ENCODE assay signal across 8 cellular contexts in genomic region chr4:138981930-138982390, GRCh38. TPM values are rescaled to one million over a fixed set of nuclear protein-coding genes. Genes with fewer than 3 reads are reported as not detected.
DNase-seq lines count a peak whose midpoint lies in the region; ATAC-seq and TF ChIP-seq lines count a peak whose summit lies in the region.

No MANE protein-coding gene starts in this region.

- no peak overlapping the region for H3K9ac ChIP-seq in rectal smooth muscle tissue (ENCODE audit: low read length)

- no peak overlapping the region for H3K4me3 ChIP-seq in rectal smooth muscle tissue (ENCODE audit: low read length)

- POLR2A ChIA-PET in T-cell (lab: Charles Lee) = no interaction called here

- H3K27me3 Mint-ChIP-seq in T-cell = no peaks in the 10 kb centered on the region
- no peaks in the 10 kb centered on the region for H3K27me3 Mint-ChIP-seq in activated T-cell treated with anti-CD3 and anti-CD28 coated beads, Interleukin-2, amount 50 U/mL, for 4 hours (ENCODE audit: low read depth)
- H3K27me3 Mint-ChIP-seq in activated T-cell treated with anti-CD3 and anti-CD28 coated beads, Interleukin-2, amount 50 U/mL, for 72 hours (ENCODE audit: low read depth) = no peaks in the 10 kb centered on the region

- H3K4me1 Mint-ChIP-seq in T-cell = peaks cover 0 to 3% (median 0%) of the 10 kb centered on the region in 3 donors
- H3K4me1 Mint-ChIP-seq in activated T-cell treated with anti-CD3 and anti-CD28 coated beads, Interleukin-2, amount 50 U/mL, for 4 hours (ENCODE audit: low read depth) = peaks cover 2% of the 10 kb centered on the region
- H3K4me1 Mint-ChIP-seq in activated T-cell treated with anti-CD3 and anti-CD28 coated beads, Interleukin-2, amount 50 U/mL, for 72 hours (ENCODE audit: low read depth) = no peaks in the 10 kb centered on the region

- H3K36me3 ChIP-seq in rectal smooth muscle tissue (ENCODE audit: control insufficient read depth, insufficient read depth, low read length) = no peaks in the 10 kb centered on the region

- H3K4me1 ChIP-seq in foreskin keratinocyte (peaks cover 8% of the 10 kb centered on the region), rectal smooth muscle tissue (ENCODE audit: control insufficient read depth, insufficient read depth, low read length) (no peaks in the 10 kb centered on the region)

- H3K27ac ChIP-seq in foreskin keratinocyte (no peak overlapping the region), rectal smooth muscle tissue (ENCODE audit: low read depth, low read length) (peak overlapping the region; percentile 24)

- ATAC-seq in foreskin keratinocyte (peak; percentile 30), HG02610 (IDR thresholded peaks at IDR 0.05; ENCODE audit: unreplicated experiment) (no peak), T-cell (replicated peaks in 1 of 4) (no peak)
- ATAC-seq in activated T-cell treated with anti-CD3 and anti-CD28 coated beads, Interleukin-2, amount 50 U/mL, for 4 hours = no peak
- no peak for ATAC-seq in activated T-cell treated with anti-CD3 and anti-CD28 coated beads, Interleukin-2, amount 50 U/mL, for 72 hours (replicated peaks in 1 of 2)

- H3K9me3 Mint-ChIP-seq in T-cell = no peaks in the 10 kb centered on the region
- no peaks in the 10 kb centered on the region for H3K9me3 Mint-ChIP-seq in activated T-cell treated with anti-CD3 and anti-CD28 coated beads, Interleukin-2, amount 50 U/mL, for 4 hours
- no peaks in the 10 kb centered on the region for H3K9me3 Mint-ChIP-seq in activated T-cell treated with anti-CD3 and anti-CD28 coated beads, Interleukin-2, amount 50 U/mL, for 72 hours

- CTCF ChIA-PET in T-cell (lab: Charles Lee) = no interaction called here

- no peaks in the 10 kb centered on the region for H3K27me3 ChIP-seq in foreskin keratinocyte
- H3K27me3 ChIP-seq in rectal smooth muscle tissue (ENCODE audit: control insufficient read depth, insufficient read depth, low read length) = no peaks in the 10 kb centered on the region

- TF ChIP-seq CTCF in foreskin keratinocyte (conservative IDR thresholded peaks at IDR 0.05) = peak; percentile 25

- no peaks in the 10 kb centered on the region for H3K36me3 Mint-ChIP-seq in T-cell
- no peaks in the 10 kb centered on the region for H3K36me3 Mint-ChIP-seq in activated T-cell treated with anti-CD3 and anti-CD28 coated beads, Interleukin-2, amount 50 U/mL, for 4 hours (ENCODE audit: insufficient read depth)
- no peaks in the 10 kb centered on the region for H3K36me3 Mint-ChIP-seq in activated T-cell treated with anti-CD3 and anti-CD28 coated beads, Interleukin-2, amount 50 U/mL, for 72 hours (ENCODE audit: insufficient read depth in 2 of 2)

- H3K27ac Mint-ChIP-seq in T-cell = no peak overlapping the region
- H3K27ac Mint-ChIP-seq in activated T-cell treated with anti-CD3 and anti-CD28 coated beads, Interleukin-2, amount 50 U/mL, for 72 hours = no peak overlapping the region

- DNase-seq in ELR (ENCODE audit: low read depth) (peak; percentile 14), RKO (ENCODE audit: low spot score) (peak; percentile 24), foreskin keratinocyte (peak in 1 of 2 donors; percentile 42), T-cell (no peak)
- DNase-seq in activated T-cell treated with anti-CD3 and anti-CD28 coated beads, Interleukin-2, amount 50 U/mL, for 4 hours = no peak
- no peak for DNase-seq in activated T-cell treated with anti-CD3 and anti-CD28 coated beads, Interleukin-2, amount 50 U/mL, for 72 hours

- H3K4me3 Mint-ChIP-seq in T-cell = no peak overlapping the region
- H3K4me3 Mint-ChIP-seq in activated T-cell treated with anti-CD3 and anti-CD28 coated beads, Interleukin-2, amount 50 U/mL, for 4 hours = no peak overlapping the region
- H3K4me3 Mint-ChIP-seq in activated T-cell treated with anti-CD3 and anti-CD28 coated beads, Interleukin-2, amount 50 U/mL, for 72 hours = no peak overlapping the region

RNA-seq across cellular contexts. Expression of gene NOCT, which starts 33.6 kb away (rescaled TPM):
- 21.5 and 23.3 TPM in 2 replicates for total RNA-seq in foreskin keratinocyte
- polyA plus RNA-seq in foreskin keratinocyte = 4.5 and 4.7 TPM in 2 replicates
- total RNA-seq in T-cell = 10 to 100 TPM in 1 of 5 donors, 1 to 10 TPM in 4; 2.4 to 19.3 (median 3.1) TPM
- total RNA-seq in activated T-cell treated with anti-CD3 and anti-CD28 coated beads, Interleukin-2, amount 50 U/mL, for 4 hours = 10 to 100 TPM; 23.2 to 25.8 (median 23.7) TPM
- total RNA-seq in activated T-cell treated with anti-CD3 and anti-CD28 coated beads, Interleukin-2, amount 50 U/mL, for 72 hours = 10 to 100 TPM; 10.3 to 11.4 TPM

Comparison
In these comparisons a context has a peak if more than half of its experiments do, and no peak if none do; other contexts are left out.
1. DNase-seq: peak in ELR (single experiment) and RKO (single experiment); none in T-cell (0 of 34), activated T-cell treated with anti-CD3 and anti-CD28 coated beads, Interleukin-2, amount 50 U/mL, for 4 hours (single experiment) and activated T-cell treated with anti-CD3 and anti-CD28 coated beads, Interleukin-2, amount 50 U/mL, for 72 hours (0 of 2).